ENCODE assay signal across 31 cellular contexts in genomic region chr1:162881590-162881989, GRCh38. TPM values are rescaled to one million over a fixed set of nuclear protein-coding genes. Genes with fewer than 3 reads are reported as not detected.
"Had no signal": no experiment of that assay in that cellular context is flagged by ENCODE, and none has a peak within 500 bp of the region (broad histone marks: within the 10 kb centered on the region; RNA-seq: fewer than 3 reads in every experiment).

No MANE protein-coding gene starts in this region.

- H3K4me1 Mint-ChIP-seq: activated B cell treated with CpG ODN at 0.5 μM for 24 hours; activated naive CD8-positive, alpha-beta T cell treated with anti-CD3 and anti-CD28 coated beads for 36 hours; memory B cell had no signal

- H3K27me3 ChIP-seq: adrenal gland, ascending aorta, cardiac muscle cell, right lobe of liver, upper lobe of right lung had no signal

- H3K4me3 ChIP-seq: adrenal gland, ascending aorta, cardiac muscle cell, mucosa of descending colon, right lobe of liver, skin epidermis, upper lobe of right lung had no signal

- H3K36me3 Mint-ChIP-seq: activated naive CD8-positive, alpha-beta T cell treated with anti-CD3 and anti-CD28 coated beads for 36 hours; brain; memory B cell had no signal

- H3K4me3 Mint-ChIP-seq: activated B cell treated with CpG ODN at 0.5 μM for 24 hours; activated naive CD4-positive, alpha-beta T cell treated with anti-CD3 and anti-CD28 coated beads for 36 hours; activated naive CD8-positive, alpha-beta T cell treated with anti-CD3 and anti-CD28 coated beads for 36 hours; activated T-helper 1 cell treated with anti-CD3 and anti-CD28 coated beads, Interleukin-12 subunit alpha, Interleukin-12 subunit beta, Interleukin-2, Interleukin-4 antibody, amounts not matched to agents 30 ng/mL and 10 ng/mL and 1 ng/mL, durations not matched to agents 14 hours and 24 hours and 36 hours; brain; endodermal cell; memory B cell; nephron; stimulated activated naive CD8-positive, alpha-beta T cell treated with anti-CD3 and anti-CD28 coated beads, Interleukin-15, Interleukin-2, amounts not matched to agents 100 ng/mL and 50 ng/mL, for 24 hours had no signal

- H3K9me3 ChIP-seq: adrenal gland, ascending aorta, mucosa of descending colon, right lobe of liver, upper lobe of right lung had no signal

- H3K27ac Mint-ChIP-seq: activated B cell treated with CpG ODN at 0.5 μM for 24 hours; activated naive CD4-positive, alpha-beta T cell treated with anti-CD3 and anti-CD28 coated beads for 36 hours; activated naive CD8-positive, alpha-beta T cell treated with anti-CD3 and anti-CD28 coated beads for 36 hours; activated T-helper 1 cell treated with anti-CD3 and anti-CD28 coated beads, Interleukin-12 subunit alpha, Interleukin-12 subunit beta, Interleukin-2, Interleukin-4 antibody, amounts not matched to agents 30 ng/mL and 10 ng/mL and 1 ng/mL, durations not matched to agents 14 hours and 24 hours and 36 hours; endodermal cell; memory B cell; nephron; stimulated activated naive CD8-positive, alpha-beta T cell treated with anti-CD3 and anti-CD28 coated beads, Interleukin-15, Interleukin-2, amounts not matched to agents 100 ng/mL and 50 ng/mL, for 24 hours had no signal

- H3K36me3 ChIP-seq: adrenal gland, ascending aorta, cardiac muscle cell, right lobe of liver, upper lobe of right lung had no signal

- DNase-seq: activated B cell treated with CpG ODN at 0.5 μM for 24 hours; activated CD4-positive, alpha-beta T cell treated with anti-CD3 and anti-CD28 coated beads, Interleukin-2, amount 50 U/mL, for 4 hours; activated CD8-positive, alpha-beta memory T cell treated with anti-CD3 and anti-CD28 coated beads, Interleukin-2, amount 50 U/mL, for 4 hours; activated effector memory CD4-positive, alpha-beta T cell treated with anti-CD3 and anti-CD28 coated beads, Interleukin-2, amount 50 U/mL, for 16 hours; activated naive CD4-positive, alpha-beta T cell treated with anti-CD3 and anti-CD28 coated beads for 36 hours; activated naive CD8-positive, alpha-beta T cell treated with anti-CD3 and anti-CD28 coated beads for 36 hours; activated T-cell treated with anti-CD3 and anti-CD28 coated beads, Interleukin-2, amount 50 U/mL, for 1 hour; cortex of kidney; endodermal cell; hippocampal formation; mucosa of descending colon; right lobe of liver; stimulated activated CD4-positive, alpha-beta T cell treated with anti-CD3 and anti-CD28 coated beads, Interleukin-12 subunit alpha, Interleukin-12 subunit beta, amount 100 ng/mL, for 4 hours; stimulated activated CD4-positive, alpha-beta T cell treated with anti-CD3 and anti-CD28 coated beads, Interleukin-4, amount 100 ng/mL, for 1 hour; T-helper 2 cell; upper lobe of right lung had no signal

- H3K27ac ChIP-seq: adrenal gland, ascending aorta, cardiac muscle cell, right lobe of liver, skin epidermis, upper lobe of right lung had no signal

- H3K9me3 Mint-ChIP-seq: activated B cell treated with CpG ODN at 0.5 μM for 24 hours; activated naive CD4-positive, alpha-beta T cell treated with anti-CD3 and anti-CD28 coated beads for 36 hours; activated naive CD8-positive, alpha-beta T cell treated with anti-CD3 and anti-CD28 coated beads for 36 hours; activated T-helper 1 cell treated with anti-CD3 and anti-CD28 coated beads, Interleukin-12 subunit alpha, Interleukin-12 subunit beta, Interleukin-2, Interleukin-4 antibody, amounts not matched to agents 30 ng/mL and 10 ng/mL and 1 ng/mL, durations not matched to agents 14 hours and 24 hours and 36 hours; brain; endodermal cell; memory B cell; nephron; stimulated activated naive CD8-positive, alpha-beta T cell treated with anti-CD3 and anti-CD28 coated beads, Interleukin-15, Interleukin-2, amounts not matched to agents 100 ng/mL and 50 ng/mL, for 24 hours had no signal

- ATAC-seq: esophagus mucosa, mucosa of descending colon, right lobe of liver, upper lobe of right lung had no signal

- H3K4me1 ChIP-seq: adrenal gland, ascending aorta, right lobe of liver, upper lobe of right lung had no signal

RNA-seq across cellular contexts. Expression of gene CCDC190, which starts 20.6 kb away (rescaled TPM):
- total RNA-seq: activated B cell treated with CpG ODN at 0.5 μM for 24 hours; activated CD8-positive, alpha-beta memory T cell treated with anti-CD3 and anti-CD28 coated beads for 36 hours; activated naive CD4-positive, alpha-beta T cell treated with anti-CD3 and anti-CD28 coated beads for 36 hours; activated naive CD8-positive, alpha-beta T cell treated with anti-CD3 and anti-CD28 coated beads for 36 hours; activated T-helper 1 cell treated with anti-CD3 and anti-CD28 coated beads, Interleukin-12 subunit alpha, Interleukin-12 subunit beta, Interleukin-2, Interleukin-4 antibody, amounts not matched to agents 30 ng/mL and 10 ng/mL and 1 ng/mL, durations not matched to agents 14 hours and 24 hours and 36 hours; adrenal gland; cardiac muscle cell; cerebellum; endodermal cell; lower leg skin; mucosa of descending colon; renal cortical epithelial cell; right lobe of liver; subcutaneous adipose tissue; upper lobe of right lung had no signal
- polyA plus RNA-seq: adrenal gland, cardiac muscle cell had no signal
